8 cellular contexts compared by ENCODE assay signal in the genomic region with DNA sequence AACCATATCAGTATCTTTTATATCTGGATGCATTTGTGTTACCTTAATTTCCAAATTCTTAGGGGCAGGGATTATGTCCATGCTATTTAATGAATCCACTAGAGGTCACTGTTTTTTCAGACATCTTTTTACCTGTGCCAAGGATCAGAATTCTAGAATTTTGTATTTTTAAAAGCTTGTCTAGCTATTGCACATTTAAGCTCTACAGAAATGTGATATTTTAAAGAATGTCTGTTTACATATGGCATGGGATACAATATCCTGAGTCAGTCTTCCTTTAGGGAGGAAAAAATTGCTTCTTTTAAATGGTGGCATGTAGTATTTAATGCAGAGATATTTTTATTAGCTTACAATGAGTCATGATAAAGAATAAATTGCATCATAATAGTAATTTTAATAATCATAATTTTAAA. TPM values are rescaled to one million over a fixed set of nuclear protein-coding genes. Genes with fewer than 3 reads are reported as not detected.
DNase-seq lines count a peak whose midpoint lies in the region; ATAC-seq, FAIRE-seq and TF ChIP-seq lines count a peak whose summit lies in the region.

No MANE protein-coding gene starts in this region.

- H3K27ac ChIP-seq in naive thymus-derived CD4-positive, alpha-beta T cell (ENCODE audit: low read depth, low read length): no peak overlapping the region

- DNase-seq in BJ (ENCODE audit: low read depth) (no peak), NOMO-1 (lab: John Stamatoyannopoulos, UW; ENCODE audit: unreplicated experiment in 2 of 2) (peak; percentile 16 to 51)
- peak in 5 of 9 donors; percentile 32 to 48 (median 47) for DNase-seq in naive thymus-derived CD4-positive, alpha-beta T cell

- H3K9me3 ChIP-seq in naive thymus-derived CD4-positive, alpha-beta T cell (ENCODE audit: control insufficient read depth in 2 of 3, low read length in 3 of 3): no peaks in the 10 kb centered on the region

- H3K27me3 Mint-ChIP-seq in naive thymus-derived CD4-positive, alpha-beta T cell: no peaks in the 10 kb centered on the region

- H3K4me1 Mint-ChIP-seq in naive thymus-derived CD4-positive, alpha-beta T cell: peaks cover 13 to 42% (median 33%) of the 10 kb centered on the region in 7 donors

- no peak overlapping the region for H3K4me3 ChIP-seq in BJ (ENCODE audit: low read depth, low read length)
- H3K4me3 ChIP-seq in naive thymus-derived CD4-positive, alpha-beta T cell (ENCODE audit: low read length): no peak overlapping the region

- peaks cover 2% of the 10 kb centered on the region for H3K36me3 ChIP-seq in BJ (ENCODE audit: control insufficient read depth, insufficient read depth, low read length)
- H3K36me3 ChIP-seq in naive thymus-derived CD4-positive, alpha-beta T cell (ENCODE audit: control insufficient read depth in 2 of 3, insufficient read depth in 3 of 3, low read length in 3 of 3): no peaks in the 10 kb centered on the region

- FAIRE-seq in colon (lab: Jason Lieb, UNC): peak; percentile 53

- intact Hi-C loops in naive thymus-derived CD4-positive, alpha-beta T cell (cut with micrococcal nuclease): loop anchor here (1.0 to 10.0 kb wide), 9 partner anchors 37 to 655 kb away; partner anchors contain the start of genes DIPK1A (in 1 of the 2) and RPL5 (in 1 of the 2)

- H3K4me1 ChIP-seq in naive thymus-derived CD4-positive, alpha-beta T cell (ENCODE audit: control insufficient read depth in 2 of 2, insufficient read depth in 2 of 2, low read length in 2 of 2): peaks cover 15 to 18% of the 10 kb centered on the region in 2 donors

- ATAC-seq in GM21528 (IDR thresholded peaks at IDR 0.05; ENCODE audit: low FRiP score, unreplicated experiment) (peak; percentile 65), HG03135 (IDR thresholded peaks at IDR 0.05; ENCODE audit: unreplicated experiment) (no peak), GM19467 (IDR thresholded peaks at IDR 0.05; ENCODE audit: unreplicated experiment) (no peak), HG03521 (IDR thresholded peaks at IDR 0.05; ENCODE audit: unreplicated experiment) (no peak)
- peak; percentile 66 for ATAC-seq in naive thymus-derived CD4-positive, alpha-beta T cell

- POLR2A ChIA-PET in BJ (lab: Charles Lee): no interaction called here
- POLR2A ChIA-PET in naive thymus-derived CD4-positive, alpha-beta T cell (lab: Charles Lee): interaction anchor here (1.4 to 1.5 kb wide), 2 partner anchors 9 to 10 kb away, joined by 4 to 5 read pairs; no protein-coding TSS in a partner anchor

- TF ChIP-seq CTCF in BJ (IDR thresholded peaks at IDR 0.05; ENCODE audit: insufficient read depth, low read depth, low read length): peak; percentile 60

- CTCF ChIA-PET in BJ (lab: Yijun Ruan, JAX): interaction anchor here (0.6 to 2.0 kb wide), 10 partner anchors 9 to 512 kb away, joined by 3 to 10 read pairs (median 4); partner anchors contain the start of genes GLMN and RPAP2
- CTCF ChIA-PET in naive thymus-derived CD4-positive, alpha-beta T cell (lab: Charles Lee): interaction anchor here (0.6 to 3.9 kb wide), 21 partner anchors 9 to 728 kb away, joined by 3 to 33 read pairs (median 5); partner anchors contain the start of genes GLMN and RPAP2

- H3K27me3 ChIP-seq in BJ (ENCODE audit: control insufficient read depth, insufficient read depth, low read length): no peaks in the 10 kb centered on the region
- no peaks in the 10 kb centered on the region for H3K27me3 ChIP-seq in naive thymus-derived CD4-positive, alpha-beta T cell (ENCODE audit: control insufficient read depth in 2 of 2, insufficient read depth in 2 of 2, low read length in 2 of 2)

- no peak overlapping the region for H3K27ac Mint-ChIP-seq in naive thymus-derived CD4-positive, alpha-beta T cell

- peaks cover 4 to 40% (median 14%) of the 10 kb centered on the region in 5 donors for H3K36me3 Mint-ChIP-seq in naive thymus-derived CD4-positive, alpha-beta T cell

- H3K4me3 Mint-ChIP-seq in naive thymus-derived CD4-positive, alpha-beta T cell: no peak overlapping the region

- H3K9me3 Mint-ChIP-seq in naive thymus-derived CD4-positive, alpha-beta T cell: peaks cover 0 to 6% (median 0%) of the 10 kb centered on the region in 11 donors

RNA-seq across cellular contexts. Expression of gene RPAP2, which starts 11.3 kb away (rescaled TPM):
- polyA plus RNA-seq in BJ (2011; rRNA removed): 4.0 and 11.7 TPM in 2 replicates
- polyA minus RNA-seq in BJ (2011; rRNA and poly(A)+ RNA removed): 2.3 and 6.0 TPM in 2 replicates
- 10 to 100 TPM; 29.5 to 50.7 (median 42.3) TPM for total RNA-seq in naive thymus-derived CD4-positive, alpha-beta T cell
- polyA plus RNA-seq in naive thymus-derived CD4-positive, alpha-beta T cell: 10 to 100 TPM; 21.3 to 24.8 TPM

RNA-seq across cellular contexts. Expression of gene GLMN, which starts 11.4 kb away (rescaled TPM):
- polyA plus RNA-seq in BJ (2011; rRNA removed): 1.3 and 3.5 TPM in 2 replicates
- 0.62 and 0.98 TPM in 2 replicates for polyA minus RNA-seq in BJ (2011; rRNA and poly(A)+ RNA removed)
- 10 to 100 TPM; 13.9 to 27.0 (median 14.3) TPM for total RNA-seq in naive thymus-derived CD4-positive, alpha-beta T cell
- 1 to 10 TPM; 8.6 to 9.7 TPM for polyA plus RNA-seq in naive thymus-derived CD4-positive, alpha-beta T cell

Comparison
In these comparisons a context has a peak if more than half of its experiments do, and no peak if none do; other contexts are left out.
1. ATAC-seq: peak in GM21528 (single experiment) and naive thymus-derived CD4-positive, alpha-beta T cell (single experiment); none in HG03135 (single experiment), GM19467 (single experiment) and HG03521 (single experiment).